8 cellular contexts compared by ENCODE assay signal in genomic region chr16:75064403-75065148, GRCh38. TPM values are rescaled to one million over a fixed set of nuclear protein-coding genes. Genes with fewer than 3 reads are reported as not detected.
DNase-seq lines count a peak whose midpoint lies in the region; ATAC-seq and TF ChIP-seq lines count a peak whose summit lies in the region.

No MANE protein-coding gene starts in this region.

- DNase-seq in activated naive CD4-positive, alpha-beta T cell treated with anti-CD3 and anti-CD28 coated beads for 36 hours, result peak; percentile 65
- no peak for DNase-seq in activated naive CD4-positive, alpha-beta T cell treated with anti-CD3 and anti-CD28 coated beads, Interleukin-2, amount 50 U/mL, for 16 hours
- DNase-seq in SW480 (ENCODE audit: low spot score) (peak; percentile 87), upper lobe of left lung (peak in 1 of 2 donors; percentile 79), GM23248 (no peak), NCI-H82 (lab: John Stamatoyannopoulos, UW) (no peak), T1000 (lab: John Stamatoyannopoulos, UW) (no peak)

- TF ChIP-seq CTCF in gastroesophageal sphincter (IDR thresholded peaks at IDR 0.05) (no peak), upper lobe of left lung (IDR thresholded peaks at IDR 0.05) (no peak)

- H3K27ac ChIP-seq in gastroesophageal sphincter (peak overlapping the region in 3 of 4 donors; percentile 24 to 77 (median 76)), upper lobe of left lung (peak overlapping the region; percentile 71 to 85 (median 78)), GM23248 (no peak overlapping the region)

- H3K36me3 Mint-ChIP-seq in activated naive CD4-positive, alpha-beta T cell treated with anti-CD3 and anti-CD28 coated beads for 36 hours (ENCODE audit: low read depth), result no peaks in the 10 kb centered on the region

- peak overlapping the region; percentile 54 for H3K4me3 Mint-ChIP-seq in activated naive CD4-positive, alpha-beta T cell treated with anti-CD3 and anti-CD28 coated beads for 36 hours

- WGBS in gastroesophageal sphincter (ENCODE audit: low coverage in 1 of 2), 2 donors, result 37 to 80% methylated on average over 4 to 10 of the region's 15 CpGs
- WGBS in upper lobe of left lung, 2 donors, result 34 to 47% methylated on average over 15 of the region's 15 CpGs
- 90% methylated on average over 15 of the region's 15 CpGs for WGBS in GM23248 (ENCODE audit: low coverage in 1 of 2, low lambda C conversion rate in 2 of 2, missing lambda C conversion rate in 2 of 2), 2 experiments

- peaks cover 67% of the 10 kb centered on the region for H3K79me2 ChIP-seq in GM23248 (ENCODE audit: insufficient read depth)

- ATAC-seq in gastroesophageal sphincter (no peak), upper lobe of left lung (ENCODE audit: low FRiP score in 2 of 2) (peak; percentile 56 to 87)

- in situ Hi-C loops in GM23248 (cut with MboI), result no loop called here

- intact Hi-C loops in activated naive CD4-positive, alpha-beta T cell treated with anti-CD3 and anti-CD28 coated beads for 36 hours (cut with micrococcal nuclease), result loop anchor here (1.0 to 2.0 kb wide), 4 partner anchors 34 to 64 kb away; no protein-coding TSS in a partner anchor

- H3K27ac Mint-ChIP-seq in activated naive CD4-positive, alpha-beta T cell treated with anti-CD3 and anti-CD28 coated beads for 36 hours, result no peak overlapping the region

- H3K4me2 ChIP-seq in GM23248 (ENCODE audit: unreplicated experiment), result no peak overlapping the region

- CTCF ChIA-PET in activated naive CD4-positive, alpha-beta T cell treated with anti-CD3 and anti-CD28 coated beads for 36 hours (lab: Charles Lee), result interaction anchor here (1.6 to 4.8 kb wide), 3 partner anchors 21 to 46 kb away, joined by 4 to 23 read pairs (median 5); no protein-coding TSS in a partner anchor

- H3K36me3 ChIP-seq in gastroesophageal sphincter (no peaks in the 10 kb centered on the region), upper lobe of left lung (no peaks in the 10 kb centered on the region), GM23248 (ENCODE audit: low read depth) (no peaks in the 10 kb centered on the region)

- no peaks in the 10 kb centered on the region for H3K27me3 Mint-ChIP-seq in activated naive CD4-positive, alpha-beta T cell treated with anti-CD3 and anti-CD28 coated beads for 36 hours (ENCODE audit: low read depth)

- no peak overlapping the region for H3K4me3 ChIP-seq in gastroesophageal sphincter
- H3K4me3 ChIP-seq in upper lobe of left lung, result peak overlapping the region in 1 of 4 donors; percentile 2
- no peak overlapping the region for H3K4me3 ChIP-seq in GM23248

- H3K9me3 Mint-ChIP-seq in activated naive CD4-positive, alpha-beta T cell treated with anti-CD3 and anti-CD28 coated beads for 36 hours, result no peaks in the 10 kb centered on the region

- H3K27me3 ChIP-seq in gastroesophageal sphincter, result no peaks in the 10 kb centered on the region
- no peaks in the 10 kb centered on the region for H3K27me3 ChIP-seq in upper lobe of left lung
- no peaks in the 10 kb centered on the region for H3K27me3 ChIP-seq in GM23248 (replicated peaks; ENCODE audit: insufficient read depth)

- H3K4me1 Mint-ChIP-seq in activated naive CD4-positive, alpha-beta T cell treated with anti-CD3 and anti-CD28 coated beads for 36 hours (ENCODE audit: low read depth), result peaks cover 25% of the 10 kb centered on the region

- no peaks in the 10 kb centered on the region for H3K9me3 ChIP-seq in gastroesophageal sphincter
- no peaks in the 10 kb centered on the region for H3K9me3 ChIP-seq in upper lobe of left lung
- H3K9me3 ChIP-seq in GM23248 (ENCODE audit: low read depth), result no peaks in the 10 kb centered on the region

- TF ChIP-seq POLR2A in gastroesophageal sphincter (IDR thresholded peaks at IDR 0.05) (no peak), upper lobe of left lung (IDR thresholded peaks at IDR 0.05) (peak in 1 of 4 donors; percentile 21)

- no peak overlapping the region for H2AFZ ChIP-seq in GM23248

- no peaks in the 10 kb centered on the region for H3F3A ChIP-seq in GM23248 (ENCODE audit: insufficient read depth)

- peaks cover 0 to 64% (median 14%) of the 10 kb centered on the region in 3 donors for H3K4me1 ChIP-seq in gastroesophageal sphincter
- peaks cover 25 to 62% (median 53%) of the 10 kb centered on the region in 4 donors for H3K4me1 ChIP-seq in upper lobe of left lung
- H3K4me1 ChIP-seq in GM23248 (ENCODE audit: insufficient read depth), result no peaks in the 10 kb centered on the region

- H3K9ac ChIP-seq in GM23248, result no peak overlapping the region

- TF ChIP-seq EP300 in gastroesophageal sphincter (IDR thresholded peaks at IDR 0.05), result no peak
- no peak for TF ChIP-seq EP300 in upper lobe of left lung (IDR thresholded peaks at IDR 0.05)

- H4K20me1 ChIP-seq in GM23248 (ENCODE audit: insufficient read depth), result no peaks in the 10 kb centered on the region

- no peaks in the 10 kb centered on the region for H3K9me2 ChIP-seq in GM23248 (ENCODE audit: insufficient read depth)

RNA-seq across cellular contexts. Expression of gene LDHD, which starts 52.0 kb away (rescaled TPM):
- under 1 TPM; 0.33 to 0.42 TPM for total RNA-seq in activated naive CD4-positive, alpha-beta T cell treated with anti-CD3 and anti-CD28 coated beads for 36 hours
- total RNA-seq in gastroesophageal sphincter (10 to 100 TPM in 2 of 4 donors, 1 to 10 TPM in 2; 5.1 to 12.8 (median 8.6) TPM), upper lobe of left lung (10 to 100 TPM in 5 of 6 donors, 1 to 10 TPM in 1; 7.8 to 35.6 (median 16.8) TPM)
- total RNA-seq in GM23248 (2014; rRNA removed; shearing (Covaris generic)), result 0.38 and 0.65 TPM in 2 replicates
- 0.81 and 1.1 TPM in 2 replicates for polyA plus RNA-seq in GM23248 (2016; fragmentation: Nextera tagmentation; extraction: Ambion mirVana)

Comparison
In these comparisons a context has a peak if more than half of its experiments do, and no peak if none do; other contexts are left out.
1. DNase-seq: peak in activated naive CD4-positive, alpha-beta T cell treated with anti-CD3 and anti-CD28 coated beads for 36 hours (single experiment) and SW480 (single experiment); none in activated naive CD4-positive, alpha-beta T cell treated with anti-CD3 and anti-CD28 coated beads, Interleukin-2, amount 50 U/mL, for 16 hours (single experiment), GM23248 (single experiment), NCI-H82 (single experiment) and T1000 (single experiment).